25 cellular contexts compared by ENCODE assay signal in the genomic region with DNA sequence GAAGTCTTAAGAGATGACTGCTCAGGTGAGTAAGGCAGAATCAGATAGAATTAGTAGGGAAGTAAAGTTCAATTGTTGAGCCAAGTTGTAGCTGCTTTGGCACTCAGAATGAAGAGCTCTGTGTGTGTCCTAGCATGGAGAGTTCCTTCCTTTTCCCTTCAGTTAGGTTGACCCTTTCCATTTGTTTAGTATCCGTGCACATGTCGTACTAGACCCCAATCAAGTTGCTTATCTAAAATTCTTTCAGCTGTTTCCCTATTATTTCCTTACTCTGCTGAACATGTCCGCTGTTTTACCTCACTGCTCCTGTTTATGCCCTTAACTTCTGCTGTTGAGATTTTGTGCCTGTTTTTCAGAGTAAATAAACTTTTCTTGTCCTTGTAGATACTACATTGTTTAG. TPM values are rescaled to one million over a fixed set of nuclear protein-coding genes. Genes with fewer than 3 reads are reported as not detected.
"Had no signal": no experiment of that assay in that cellular context is flagged by ENCODE, and none has a peak within 500 bp of the region (broad histone marks: within the 10 kb centered on the region; RNA-seq: fewer than 3 reads in every experiment).

No MANE protein-coding gene starts in this region.

- H3K4me1 ChIP-seq: esophagus squamous epithelium, heart right ventricle, neural progenitor cell, parathyroid adenoma, right atrium auricular region, spleen, tibial nerve had no signal

- H3K27ac ChIP-seq: brain microvascular endothelial cell, epithelial cell of prostate, esophagus squamous epithelium, heart right ventricle, neural progenitor cell, parathyroid adenoma, psoas muscle, right atrium auricular region, spleen, tibial nerve had no signal

- H3K4me3 ChIP-seq: esophagus squamous epithelium, heart right ventricle, mucosa of descending colon, neural progenitor cell, psoas muscle, right atrium auricular region, spleen, tibial nerve had no signal

- H3K27me3 ChIP-seq: brain microvascular endothelial cell, esophagus squamous epithelium, heart right ventricle, neural progenitor cell, right atrium auricular region, spleen, tibial nerve had no signal

- H2AFZ ChIP-seq: neural progenitor cell, parathyroid adenoma had no signal

- H3K4me3 Mint-ChIP-seq: neural progenitor cell had no signal

- H3K27ac Mint-ChIP-seq: neural progenitor cell had no signal

- H3K9me3 Mint-ChIP-seq: activated naive CD4-positive, alpha-beta T cell treated with anti-CD3 and anti-CD28 coated beads, Interleukin-2, amount 50 U/mL, for 72 hours; neural progenitor cell had no signal

- FAIRE-seq: astrocyte had no signal

- H3K36me3 ChIP-seq: neural progenitor cell had no signal

- H3K4me2 ChIP-seq: neural progenitor cell had no signal

- H3K9ac ChIP-seq: neural progenitor cell, parathyroid adenoma had no signal

- H3K9me3 ChIP-seq: esophagus squamous epithelium, heart right ventricle, mucosa of descending colon, psoas muscle, right atrium auricular region, spleen, tibial nerve had no signal

- DNase-seq: activated CD4-positive, alpha-beta T cell treated with anti-CD3 and anti-CD28 coated beads for 4 hours; activated CD4-positive, alpha-beta T cell treated with anti-CD3 and anti-CD28 coated beads, Interleukin-2, amount 50 U/mL, for 4 hours; activated CD8-positive, alpha-beta memory T cell treated with anti-CD3 and anti-CD28 coated beads, Interleukin-2, amount 50 U/mL, for 4 hours; activated naive CD4-positive, alpha-beta T cell; activated T-cell treated with anti-CD3 and anti-CD28 coated beads, Interleukin-2, amount 50 U/mL, for 48 hours; brain microvascular endothelial cell; caudate nucleus; esophagus squamous epithelium; foreskin melanocyte; heart right ventricle; mesendoderm; mucosa of descending colon; occipital lobe; psoas muscle; spleen; stimulated activated naive CD4-positive, alpha-beta T cell treated with Interleukin-2 at 50 U/mL for 16 hours had no signal

- H3K4me1 Mint-ChIP-seq: neural progenitor cell had no signal

RNA-seq across cellular contexts. Expression of gene TMEM225B, which starts 26.3 kb away (rescaled TPM):
- total RNA-seq: glomerular endothelial cell, kidney epithelial cell, occipital lobe, right atrium auricular region had no signal
